In the genomic region with DNA sequence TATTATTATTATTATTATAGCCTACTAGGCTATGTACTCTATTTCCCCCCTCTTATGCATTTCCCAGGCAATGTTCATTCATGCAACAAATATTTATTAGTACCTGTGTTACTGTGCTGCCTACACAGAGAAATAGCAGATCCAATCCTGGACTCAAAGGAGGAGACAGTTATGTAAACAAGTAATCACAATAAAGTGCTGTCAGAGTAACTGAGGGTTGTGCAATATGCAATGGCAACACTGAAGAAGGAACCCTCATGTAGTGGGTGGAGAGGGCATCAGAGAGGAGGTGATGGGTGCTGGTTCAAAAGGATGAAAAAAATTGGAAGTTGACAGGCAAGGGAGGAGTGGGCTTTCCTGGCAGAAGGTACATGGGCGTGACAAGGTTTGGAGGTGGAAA, we compare ENCODE assay signal across 2 cellular contexts.
A peak's percentile ranks its signal among the peaks of the same experiment; 100 is the strongest.
TF ChIP-seq lines count a peak whose summit lies in the region.

No MANE protein-coding gene starts in this region.

TF ChIP-seq in HCT116, 20 proteins besides CTCF, POLR2A, EP300 and RAD21:
- no peak for TF ChIP-seq SRF (IDR thresholded peaks at IDR 0.05; ENCODE audit: low read depth)
- no peak for TF ChIP-seq EGR1 (IDR thresholded peaks at IDR 0.05; ENCODE audit: low read depth)
- TF ChIP-seq YY1 (IDR thresholded peaks at IDR 0.05; ENCODE audit: extremely low read depth, insufficient replicate concordance, low read depth, low read length), result no peak
- no peak for TF ChIP-seq EZH2 (IDR thresholded peaks at IDR 0.05)
- TF ChIP-seq, protein P1, sequence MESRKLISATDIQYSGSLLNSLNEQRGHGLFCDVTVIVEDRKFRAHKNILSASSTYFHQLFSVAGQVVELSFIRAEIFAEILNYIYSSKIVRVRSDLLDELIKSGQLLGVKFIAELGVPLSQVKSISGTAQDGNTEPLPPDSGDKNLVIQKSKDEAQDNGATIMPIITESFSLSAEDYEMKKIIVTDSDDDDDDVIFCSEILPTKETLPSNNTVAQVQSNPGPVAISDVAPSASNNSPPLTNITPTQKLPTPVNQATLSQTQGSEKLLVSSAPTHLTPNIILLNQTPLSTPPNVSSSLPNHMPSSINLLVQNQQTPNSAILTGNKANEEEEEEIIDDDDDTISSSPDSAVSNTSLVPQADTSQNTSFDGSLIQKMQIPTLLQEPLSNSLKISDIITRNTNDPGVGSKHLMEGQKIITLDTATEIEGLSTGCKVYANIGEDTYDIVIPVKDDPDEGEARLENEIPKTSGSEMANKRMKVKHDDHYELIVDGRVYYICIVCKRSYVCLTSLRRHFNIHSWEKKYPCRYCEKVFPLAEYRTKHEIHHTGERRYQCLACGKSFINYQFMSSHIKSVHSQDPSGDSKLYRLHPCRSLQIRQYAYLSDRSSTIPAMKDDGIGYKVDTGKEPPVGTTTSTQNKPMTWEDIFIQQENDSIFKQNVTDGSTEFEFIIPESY (IDR thresholded peaks at IDR 0.05; ENCODE audit: extremely low read depth, insufficient replicate concordance, low read length), result no peak
- no peak for TF ChIP-seq CBX3 (IDR thresholded peaks at IDR 0.05; ENCODE audit: low read depth)
- no peak for TF ChIP-seq TCF7L2 (IDR thresholded peaks at IDR 0.05; ENCODE audit: borderline replicate concordance, extremely low read depth, insufficient read depth, insufficient read length)
- no peak for TF ChIP-seq FOSL1 (IDR thresholded peaks at IDR 0.05; ENCODE audit: low read depth)
- no peak for TF ChIP-seq CEBPB (IDR thresholded peaks at IDR 0.05; ENCODE audit: low read depth)

TF ChIP-seq in liver, 16 proteins besides CTCF, POLR2A, EP300 and RAD21:
- TF ChIP-seq HNF4G (IDR thresholded peaks at IDR 0.05) (no peak), FOXA1 (IDR thresholded peaks at IDR 0.05) (peak; percentile 24), FOXA2 (IDR thresholded peaks at IDR 0.05) (peak; percentile 49), RXRA (IDR thresholded peaks at IDR 0.05) (no peak), YY1 (IDR thresholded peaks at IDR 0.05) (no peak), JUND (IDR thresholded peaks at IDR 0.05) (no peak), GABPA (IDR thresholded peaks at IDR 0.05 in 1 of 2, conservative IDR thresholded peaks at IDR 0.05 in 1 of 2) (no peak)
